In genomic region chr4:3702551-3703221, GRCh38 we compare ENCODE assay signal across 1 cellular context.
TF ChIP-seq lines count a peak whose summit lies in the region.

No MANE protein-coding gene starts in this region.

TF ChIP-seq in IMR-90, 13 proteins besides CTCF, POLR2A, EP300 and RAD21 (continued from another document):
- no peak for TF ChIP-seq USF2 (IDR thresholded peaks at IDR 0.05; ENCODE audit: low read depth, low read length)
- TF ChIP-seq RCOR1 (IDR thresholded peaks at IDR 0.05; ENCODE audit: insufficient replicate concordance, low read length): no peak
- no peak for TF ChIP-seq RFX5 (IDR thresholded peaks at IDR 0.05; ENCODE audit: low read depth, low read length)
- TF ChIP-seq CHD1 (IDR thresholded peaks at IDR 0.05; ENCODE audit: low read depth, low read length): no peak
